ENCODE assay signal across 22 cellular contexts in the genomic region with DNA sequence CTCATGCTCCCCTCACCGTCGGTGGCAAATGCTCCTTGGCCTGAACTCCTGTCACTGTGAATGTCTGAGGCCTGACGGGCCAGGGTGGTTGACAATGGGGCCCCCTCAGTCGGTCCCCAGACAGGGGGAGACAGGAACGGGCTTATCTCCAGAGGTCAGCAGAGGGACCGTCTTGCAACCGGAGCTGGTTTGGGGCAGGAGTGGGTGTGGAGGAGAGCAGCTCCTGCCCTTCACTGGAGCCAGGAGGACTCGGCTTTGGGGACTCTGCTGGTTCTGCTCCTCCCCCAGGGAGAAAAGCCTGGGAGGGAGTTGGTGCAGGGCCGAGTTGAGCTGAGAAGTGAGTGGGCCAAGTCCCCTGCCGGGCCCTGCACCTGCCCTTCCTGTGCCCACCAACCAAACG.
DNase-seq lines count a peak whose midpoint lies in the region; ATAC-seq, FAIRE-seq and TF ChIP-seq lines count a peak whose summit lies in the region.
"Had no signal": no experiment of that assay in that cellular context is flagged by ENCODE, and none has a peak within 500 bp of the region (broad histone marks: within the 10 kb centered on the region; RNA-seq: fewer than 3 reads in every experiment).

No MANE protein-coding gene starts in this region.

- no peak for TF ChIP-seq POLR2A in H1 (IDR thresholded peaks at IDR 0.05; ENCODE audit: control extremely low read depth in 1 of 2, low read depth in 2 of 2, low read length in 2 of 2)

- H3K56ac ChIP-seq in H1 (replicated peaks; ENCODE audit: insufficient read length, low read depth, low read length): no peak overlapping the region

- no peak overlapping the region for H2BK15ac ChIP-seq in H1 (ENCODE audit: low read length)

- H3K79me1 ChIP-seq in H1 (ENCODE audit: low read depth, low read length): no peaks in the 10 kb centered on the region

- H3K18ac ChIP-seq in H1 (ENCODE audit: extremely low read depth, low read length): no peak overlapping the region

- H3K23me2 ChIP-seq in H1 (ENCODE audit: low read depth, low read length): peaks cover 13% of the 10 kb centered on the region; the same call in 1 of the 2 replicates

- H2BK120ac ChIP-seq in H1 (replicated peaks; ENCODE audit: low read depth, low read length): no peak overlapping the region

- no peaks in the 10 kb centered on the region for H3K4me1 Mint-ChIP-seq in stimulated activated naive CD8-positive, alpha-beta T cell treated with anti-CD3 and anti-CD28 coated beads, Interleukin-15, Interleukin-2, amounts not matched to agents 100 ng/mL and 50 ng/mL, for 24 hours (ENCODE audit: low read depth)
- H3K4me1 Mint-ChIP-seq in stimulated activated naive CD8-positive, alpha-beta T cell treated with anti-CD3 and anti-CD28 coated beads, Interleukin-15, amount 100 ng/mL, for 72 hours: no peaks in the 10 kb centered on the region
- H3K4me1 Mint-ChIP-seq: B cell; CD8-positive, alpha-beta memory T cell had no signal

- no peak overlapping the region for H4K5ac ChIP-seq in H1 (ENCODE audit: insufficient read length, low read depth, low read length)

- no peak for TF ChIP-seq CTCF in H1 (IDR thresholded peaks at IDR 0.05; ENCODE audit: control extremely low read depth in 1 of 3, insufficient read depth in 1 of 3, low read depth in 1 of 3, low read length in 3 of 3)

- peaks cover 0 to 3% (median 0%) of the 10 kb centered on the region in 4 experiments; a peak in 1 of 7 replicates for H3K4me1 ChIP-seq in H1 (replicated peaks in 1 of 4; ENCODE audit: control insufficient read depth in 3 of 4, insufficient read depth in 4 of 4, low read length in 3 of 4)

- no peak for FAIRE-seq in H1 (lab: Jason Lieb, UNC)
- FAIRE-seq: D721Med, GM12891, GM18507 had no signal

- no peak overlapping the region for H3K4me3 ChIP-seq in H1 (ENCODE audit: extremely low read depth in 1 of 4, insufficient read depth in 2 of 4, low read depth in 3 of 4, low read length in 4 of 4)
- H3K4me3 ChIP-seq: BLaER1 had no signal

- H3K27ac Mint-ChIP-seq in stimulated activated naive CD8-positive, alpha-beta T cell treated with anti-CD3 and anti-CD28 coated beads, Interleukin-15, Interleukin-2, amounts not matched to agents 100 ng/mL and 50 ng/mL, for 24 hours: peak overlapping the region; percentile 54
- no peak overlapping the region for H3K27ac Mint-ChIP-seq in stimulated activated naive CD8-positive, alpha-beta T cell treated with anti-CD3 and anti-CD28 coated beads, Interleukin-15, amount 100 ng/mL, for 72 hours
- H3K27ac Mint-ChIP-seq: B cell; CD4-positive, alpha-beta T cell; CD8-positive, alpha-beta memory T cell had no signal

- H4K91ac ChIP-seq in H1 (replicated peaks; ENCODE audit: insufficient read length, low read length): no peak overlapping the region

- H3K23ac ChIP-seq in H1 (ENCODE audit: insufficient read length): no peak overlapping the region

- no peak for ATAC-seq in stimulated activated naive CD8-positive, alpha-beta T cell treated with anti-CD3 and anti-CD28 coated beads, Interleukin-15, amount 100 ng/mL, for 72 hours
- ATAC-seq in GM21515 (IDR thresholded peaks at IDR 0.05; ENCODE audit: unreplicated experiment): no peak
- ATAC-seq: HCT116 had no signal

- TF ChIP-seq RAD21 in H1 (IDR thresholded peaks at IDR 0.05 in 1 of 2, conservative IDR thresholded peaks at IDR 0.05 in 1 of 2; ENCODE audit: low read depth in 2 of 2, low read length in 2 of 2): no peak

- 92% methylated on average over 7 of the region's 11 CpGs; no CpG with 5 or more reads in 1 of the 2 experiments for WGBS in H1 (ENCODE audit: extremely low coverage in 1 of 2, insufficient coverage in 1 of 2, insufficient read length in 1 of 2, insufficient replicate concordance in 2 of 2, low coverage in 1 of 2, low lambda C conversion rate in 2 of 2, missing lambda C conversion rate in 1 of 2), 2 experiments

- H3K9ac ChIP-seq in H1 (replicated peaks in 1 of 4; ENCODE audit: extremely low read depth in 1 of 4, low read depth in 3 of 4, low read length in 3 of 4): no peak overlapping the region
- H3K9ac ChIP-seq: BLaER1 had no signal

- intact Hi-C loops in posterior vena cava (cut with DNase I): no loop called here

- H2BK12ac ChIP-seq in H1 (ENCODE audit: low read depth, low read length): no peak overlapping the region

- H3K27me3 ChIP-seq in H1 (replicated peaks in 1 of 4; ENCODE audit: control insufficient read depth in 3 of 4, extremely low read depth in 1 of 4, insufficient read depth in 3 of 4, low read length in 3 of 4): no peaks in the 10 kb centered on the region
- H3K27me3 ChIP-seq: BLaER1 had no signal

- peaks cover 0 to 4% of the 10 kb centered on the region in 2 experiments for H4K20me1 ChIP-seq in H1 (replicated peaks in 1 of 2; ENCODE audit: control insufficient read depth in 1 of 2, insufficient read depth in 2 of 2, low read length in 2 of 2)
- H4K20me1 ChIP-seq: BLaER1 had no signal

- POLR2A ChIA-PET in H1 (lab: Charles Lee; ENCODE audit: partially characterized antibody): interaction anchor here (0.5 kb wide), 1 partner anchor 211 kb away, joined by 4 read pairs; no protein-coding TSS in a partner anchor

- no peak overlapping the region for H2BK20ac ChIP-seq in H1 (ENCODE audit: low read length)

- no peaks in the 10 kb centered on the region for H3K36me3 Mint-ChIP-seq in stimulated activated naive CD8-positive, alpha-beta T cell treated with anti-CD3 and anti-CD28 coated beads, Interleukin-15, Interleukin-2, amounts not matched to agents 100 ng/mL and 50 ng/mL, for 24 hours (ENCODE audit: low read depth)

- 0 out of 2 replicates have a peak overlapping the region, but pooled peaks have one; percentile 46 for H4K8ac ChIP-seq in H1 (ENCODE audit: extremely low read depth, insufficient read depth, low read length)

- no peak overlapping the region for H3K14ac ChIP-seq in H1 (ENCODE audit: insufficient read length)

- no peak overlapping the region for H3K27ac ChIP-seq in H1 (ENCODE audit: low read depth, low read length)
- H3K27ac ChIP-seq: BLaER1, C4-2B had no signal

- peaks cover 11% of the 10 kb centered on the region for H3K9me3 Mint-ChIP-seq in stimulated activated naive CD8-positive, alpha-beta T cell treated with anti-CD3 and anti-CD28 coated beads, Interleukin-15, Interleukin-2, amounts not matched to agents 100 ng/mL and 50 ng/mL, for 24 hours
- peaks cover 14 to 15% of the 10 kb centered on the region in 2 donors for H3K9me3 Mint-ChIP-seq in stimulated activated naive CD8-positive, alpha-beta T cell treated with anti-CD3 and anti-CD28 coated beads, Interleukin-15, amount 100 ng/mL, for 72 hours

- H2AFZ ChIP-seq in H1 (ENCODE audit: low read length): no peak overlapping the region; the same call in 1 of the 2 replicates

- H3K27me3 Mint-ChIP-seq in stimulated activated naive CD8-positive, alpha-beta T cell treated with anti-CD3 and anti-CD28 coated beads, Interleukin-15, Interleukin-2, amounts not matched to agents 100 ng/mL and 50 ng/mL, for 24 hours: peaks cover 5% of the 10 kb centered on the region
- H3K27me3 Mint-ChIP-seq in stimulated activated naive CD8-positive, alpha-beta T cell treated with anti-CD3 and anti-CD28 coated beads, Interleukin-15, amount 100 ng/mL, for 72 hours: no peaks in the 10 kb centered on the region
- H3K27me3 Mint-ChIP-seq: B cell; CD4-positive, alpha-beta T cell had no signal

- no peak for DNase-seq in stimulated activated naive CD8-positive, alpha-beta T cell treated with anti-CD3 and anti-CD28 coated beads, Interleukin-15, amount 100 ng/mL, for 72 hours
- no peak for DNase-seq in H1 (ENCODE audit: low read depth in 1 of 2, low spot score in 2 of 2)
- peak; percentile 85 for DNase-seq in mesenteric fat pad (ENCODE audit: low spot score)
- peak; percentile 51 for DNase-seq in posterior vena cava (ENCODE audit: low spot score)
- DNase-seq in activated effector memory CD4-positive, alpha-beta T cell treated with Interleukin-2 at 50 U/mL for 16 hours: no peak
- DNase-seq in HuH-7.5 (ENCODE audit: low spot score): no peak
- DNase-seq: CD4-positive, alpha-beta T cell; CD8-positive, alpha-beta memory T cell; DMS 273 treated with DMSO at 0.1 percent for 48 hours; DMS79 treated with DMSO at 0.1 percent for 48 hours; GF-D8; GOT3; H7 had no signal

- no peak for TF ChIP-seq EP300 in H1 (IDR thresholded peaks at IDR 0.05; ENCODE audit: borderline replicate concordance in 1 of 2, low read depth in 2 of 2, low read length in 2 of 2)

- no peaks in the 10 kb centered on the region for H3K36me3 ChIP-seq in H1 (ENCODE audit: control insufficient read depth in 2 of 4, insufficient read depth in 4 of 4, low read length in 3 of 4)
- H3K36me3 ChIP-seq: BLaER1 had no signal

- no peaks in the 10 kb centered on the region for H3K9me3 ChIP-seq in H1 (ENCODE audit: insufficient read depth in 2 of 2, low read depth in 1 of 2, low read length in 1 of 2)
- H3K9me3 ChIP-seq: BLaER1 had no signal

- no peak overlapping the region for H3K4me2 ChIP-seq in H1 (ENCODE audit: insufficient read depth in 1 of 2, low read depth in 2 of 2, low read length in 2 of 2)
- H3K4me2 ChIP-seq: BLaER1 had no signal

- H3K4ac ChIP-seq in H1 (replicated peaks; ENCODE audit: insufficient read length, low read depth, low read length): no peak overlapping the region

- H3K79me2 ChIP-seq in H1 (ENCODE audit: control insufficient read depth in 1 of 2, insufficient read depth in 2 of 2, low read length in 2 of 2): no peaks in the 10 kb centered on the region

- H2AK5ac ChIP-seq in H1 (ENCODE audit: low read depth, low read length): no peak overlapping the region

- CTCF ChIA-PET in H1 (lab: Charles Lee; ENCODE audit: partially characterized antibody): interaction anchor here (0.6 kb wide), 1 partner anchor 55 kb away, joined by 3 read pairs; no protein-coding TSS in a partner anchor

- H2BK5ac ChIP-seq in H1 (ENCODE audit: low read depth, low read length): no peak overlapping the region

- no peak overlapping the region for H3K4me3 Mint-ChIP-seq in stimulated activated naive CD8-positive, alpha-beta T cell treated with anti-CD3 and anti-CD28 coated beads, Interleukin-15, Interleukin-2, amounts not matched to agents 100 ng/mL and 50 ng/mL, for 24 hours
- H3K4me3 Mint-ChIP-seq in stimulated activated naive CD8-positive, alpha-beta T cell treated with anti-CD3 and anti-CD28 coated beads, Interleukin-15, amount 100 ng/mL, for 72 hours: no peak overlapping the region
- H3K4me3 Mint-ChIP-seq: B cell; CD4-positive, alpha-beta T cell; CD8-positive, alpha-beta memory T cell had no signal

TF ChIP-seq in H1, 55 proteins besides CTCF, POLR2A, EP300 and RAD21 (continues in another document):
- TF ChIP-seq RFX5 (IDR thresholded peaks at IDR 0.05; ENCODE audit: borderline replicate concordance, low read depth, low read length): no peak
- no peak for TF ChIP-seq TCF12 (IDR thresholded peaks at IDR 0.05; ENCODE audit: low read depth, low read length)
- TF ChIP-seq TBP (IDR thresholded peaks at IDR 0.05; ENCODE audit: low read depth, low read length): no peak
- no peak for TF ChIP-seq SAP30 (IDR thresholded peaks at IDR 0.05; ENCODE audit: insufficient read depth, insufficient replicate concordance, low read length)
- TF ChIP-seq CHD1 (IDR thresholded peaks at IDR 0.05; ENCODE audit: low read depth, low read length): no peak
- no peak for TF ChIP-seq TEAD4 (IDR thresholded peaks at IDR 0.05; ENCODE audit: low read depth, low read length)
- no peak for TF ChIP-seq KDM4A (IDR thresholded peaks at IDR 0.05; ENCODE audit: low read depth, low read length, severe bottlenecking)

Comparison
In these comparisons a context has a peak if more than half of its experiments do, and no peak if none do; other contexts are left out.
1. DNase-seq: peak in mesenteric fat pad (single experiment) and posterior vena cava (single experiment); none in stimulated activated naive CD8-positive, alpha-beta T cell treated with anti-CD3 and anti-CD28 coated beads, Interleukin-15, amount 100 ng/mL, for 72 hours (0 of 2), H1 (0 of 2), activated effector memory CD4-positive, alpha-beta T cell treated with Interleukin-2 at 50 U/mL for 16 hours (single experiment) and HuH-7.5 (single experiment).